Comparison of ENCODE assay signal across 21 cellular contexts in the genomic region with DNA sequence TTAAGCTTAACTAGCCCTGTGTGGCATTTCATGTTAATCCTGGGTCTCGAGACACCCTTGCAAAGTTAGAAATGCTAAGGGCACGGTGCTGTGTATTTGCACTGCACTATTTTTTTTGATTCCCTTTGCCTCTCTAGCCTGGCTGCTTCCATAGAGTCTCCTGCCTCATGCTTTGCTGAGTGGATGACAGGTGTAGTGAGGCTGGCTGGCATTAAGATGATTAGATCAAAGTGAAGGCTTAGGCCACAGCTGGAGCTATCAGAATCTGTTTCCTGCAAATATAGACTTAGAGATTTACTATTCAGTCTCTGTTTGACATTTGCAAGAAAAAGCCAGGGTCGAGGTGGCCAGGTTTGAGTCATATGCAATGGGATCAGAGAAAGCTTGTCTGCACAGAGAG.
DNase-seq lines count a peak whose midpoint lies in the region; FAIRE-seq and TF ChIP-seq lines count a peak whose summit lies in the region.
"Had no signal": no experiment of that assay in that cellular context is flagged by ENCODE, and none has a peak within 500 bp of the region (broad histone marks: within the 10 kb centered on the region; RNA-seq: fewer than 3 reads in every experiment).

No MANE protein-coding gene starts in this region.

- H3K4me2 ChIP-seq in neural cell (ENCODE audit: low read length), result no peak overlapping the region
- H3K4me2 ChIP-seq: BLaER1 had no signal

- TF ChIP-seq EP300 in neural cell (conservative IDR thresholded peaks at IDR 0.05; ENCODE audit: poor library complexity, severe bottlenecking), result peak; percentile 77

- H3F3A ChIP-seq in neural cell (ENCODE audit: insufficient read depth, low read length, poor library complexity, severe bottlenecking), result no peaks in the 10 kb centered on the region

- TF ChIP-seq RAD21 in neural cell (conservative IDR thresholded peaks at IDR 0.05), result no peak

- peak overlapping the region; percentile 19 for H3K9ac ChIP-seq in neural cell (ENCODE audit: low read length)
- H3K9ac ChIP-seq: BLaER1 had no signal

- FAIRE-seq in bronchial epithelial cell (lab: Jason Lieb, UNC), result peak; percentile 83
- FAIRE-seq: A204.1, D721Med, G401.6, GM12891, GM19239 had no signal

- no peaks in the 10 kb centered on the region for H3K9me2 ChIP-seq in neural cell (ENCODE audit: insufficient read depth, low read length)

- peak overlapping the region; percentile 22 for H2AFZ ChIP-seq in neural cell (ENCODE audit: low read depth, low read length)

- H3K79me2 ChIP-seq in neural cell (replicated peaks; ENCODE audit: insufficient read depth, low read length), result no peaks in the 10 kb centered on the region

- intact Hi-C loops in ascending aorta (cut with DNase I), result no loop called here

- H3K27ac ChIP-seq in neural cell (ENCODE audit: low read length), result peak overlapping the region; percentile 63
- H3K27ac ChIP-seq in SJCRH30, result no peak overlapping the region
- H3K27ac ChIP-seq in ascending aorta, result no peak overlapping the region
- H3K27ac ChIP-seq: BLaER1 had no signal

- no peaks in the 10 kb centered on the region for H3K4me1 ChIP-seq in SJCRH30
- H3K4me1 ChIP-seq in ascending aorta, result no peaks in the 10 kb centered on the region
- H3K4me1 ChIP-seq: BE2C, BLaER1 had no signal

- no peak for TF ChIP-seq CTCF in bronchial epithelial cell (IDR thresholded peaks at IDR 0.05; ENCODE audit: insufficient read depth, low read length, severe bottlenecking)
- no peak for TF ChIP-seq CTCF in neural cell (IDR thresholded peaks at IDR 0.05; ENCODE audit: poor library complexity, severe bottlenecking)
- no peak for TF ChIP-seq CTCF in ascending aorta (IDR thresholded peaks at IDR 0.05)

- no peaks in the 10 kb centered on the region for H3K27me3 ChIP-seq in bronchial epithelial cell (ENCODE audit: control insufficient read depth, insufficient read depth, low read length)
- no peaks in the 10 kb centered on the region for H3K27me3 ChIP-seq in neural cell (ENCODE audit: insufficient read depth, low read depth, low read length)
- no peaks in the 10 kb centered on the region for H3K27me3 ChIP-seq in SJCRH30
- H3K27me3 ChIP-seq in ascending aorta, result no peaks in the 10 kb centered on the region
- H3K27me3 ChIP-seq: BE2C, BLaER1 had no signal

- no peak for DNase-seq in bronchial epithelial cell (ENCODE audit: low read depth)
- DNase-seq in SJCRH30, result no peak
- no peak for DNase-seq in ascending aorta (ENCODE audit: low spot score in 2 of 2)
- DNase-seq in D341Med (ENCODE audit: low spot score), result no peak
- DNase-seq: 8988T; ACHN; BE2C; C1 segment of cervical spinal cord; CD4-positive, alpha-beta memory T cell; CD4-positive, CD25-positive, alpha-beta regulatory T cell; CD8-positive, alpha-beta memory T cell; COR-L47; DMS79 treated with DMSO at 0.1 percent for 48 hours; GF-D8 had no signal

- H4K20me1 ChIP-seq in neural cell (ENCODE audit: insufficient read depth), result no peaks in the 10 kb centered on the region
- H4K20me1 ChIP-seq: BLaER1 had no signal

- H3K36me3 ChIP-seq in bronchial epithelial cell (ENCODE audit: control insufficient read depth, insufficient read depth, low read length) (no peaks in the 10 kb centered on the region), neural cell (ENCODE audit: insufficient read depth, low read length) (no peaks in the 10 kb centered on the region), SJCRH30 (no peaks in the 10 kb centered on the region), ascending aorta (no peaks in the 10 kb centered on the region)
- H3K36me3 ChIP-seq: BE2C, BLaER1 had no signal

- no peak overlapping the region for H3K4me3 ChIP-seq in bronchial epithelial cell (ENCODE audit: low read depth, low read length)
- no peak overlapping the region for H3K4me3 ChIP-seq in neural cell (ENCODE audit: low read length)
- no peak overlapping the region for H3K4me3 ChIP-seq in SJCRH30
- no peak overlapping the region for H3K4me3 ChIP-seq in ascending aorta
- H3K4me3 ChIP-seq: BLaER1 had no signal

- H3K9me3 ChIP-seq in neural cell (ENCODE audit: low read length) (no peaks in the 10 kb centered on the region), SJCRH30 (replicated peaks) (no peaks in the 10 kb centered on the region), ascending aorta (no peaks in the 10 kb centered on the region)
- H3K9me3 ChIP-seq: BE2C had no signal

TF ChIP-seq in neural cell, 6 proteins besides CTCF, POLR2A, EP300 and RAD21:
- no peak for TF ChIP-seq TAF1 (IDR thresholded peaks at IDR 0.05; ENCODE audit: low read depth)
- peak; percentile 74 for TF ChIP-seq POLR2AphosphoS5 (IDR thresholded peaks at IDR 0.05)
- no peak for TF ChIP-seq MXI1 (conservative IDR thresholded peaks at IDR 0.05; ENCODE audit: poor library complexity, severe bottlenecking)
- TF ChIP-seq, protein P1, sequence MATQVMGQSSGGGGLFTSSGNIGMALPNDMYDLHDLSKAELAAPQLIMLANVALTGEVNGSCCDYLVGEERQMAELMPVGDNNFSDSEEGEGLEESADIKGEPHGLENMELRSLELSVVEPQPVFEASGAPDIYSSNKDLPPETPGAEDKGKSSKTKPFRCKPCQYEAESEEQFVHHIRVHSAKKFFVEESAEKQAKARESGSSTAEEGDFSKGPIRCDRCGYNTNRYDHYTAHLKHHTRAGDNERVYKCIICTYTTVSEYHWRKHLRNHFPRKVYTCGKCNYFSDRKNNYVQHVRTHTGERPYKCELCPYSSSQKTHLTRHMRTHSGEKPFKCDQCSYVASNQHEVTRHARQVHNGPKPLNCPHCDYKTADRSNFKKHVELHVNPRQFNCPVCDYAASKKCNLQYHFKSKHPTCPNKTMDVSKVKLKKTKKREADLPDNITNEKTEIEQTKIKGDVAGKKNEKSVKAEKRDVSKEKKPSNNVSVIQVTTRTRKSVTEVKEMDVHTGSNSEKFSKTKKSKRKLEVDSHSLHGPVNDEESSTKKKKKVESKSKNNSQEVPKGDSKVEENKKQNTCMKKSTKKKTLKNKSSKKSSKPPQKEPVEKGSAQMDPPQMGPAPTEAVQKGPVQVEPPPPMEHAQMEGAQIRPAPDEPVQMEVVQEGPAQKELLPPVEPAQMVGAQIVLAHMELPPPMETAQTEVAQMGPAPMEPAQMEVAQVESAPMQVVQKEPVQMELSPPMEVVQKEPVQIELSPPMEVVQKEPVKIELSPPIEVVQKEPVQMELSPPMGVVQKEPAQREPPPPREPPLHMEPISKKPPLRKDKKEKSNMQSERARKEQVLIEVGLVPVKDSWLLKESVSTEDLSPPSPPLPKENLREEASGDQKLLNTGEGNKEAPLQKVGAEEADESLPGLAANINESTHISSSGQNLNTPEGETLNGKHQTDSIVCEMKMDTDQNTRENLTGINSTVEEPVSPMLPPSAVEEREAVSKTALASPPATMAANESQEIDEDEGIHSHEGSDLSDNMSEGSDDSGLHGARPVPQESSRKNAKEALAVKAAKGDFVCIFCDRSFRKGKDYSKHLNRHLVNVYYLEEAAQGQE (IDR thresholded peaks at IDR 0.05; ENCODE audit: borderline replicate concordance), result no peak
